ENCODE assay signal across 16 cellular contexts in the genomic region with DNA sequence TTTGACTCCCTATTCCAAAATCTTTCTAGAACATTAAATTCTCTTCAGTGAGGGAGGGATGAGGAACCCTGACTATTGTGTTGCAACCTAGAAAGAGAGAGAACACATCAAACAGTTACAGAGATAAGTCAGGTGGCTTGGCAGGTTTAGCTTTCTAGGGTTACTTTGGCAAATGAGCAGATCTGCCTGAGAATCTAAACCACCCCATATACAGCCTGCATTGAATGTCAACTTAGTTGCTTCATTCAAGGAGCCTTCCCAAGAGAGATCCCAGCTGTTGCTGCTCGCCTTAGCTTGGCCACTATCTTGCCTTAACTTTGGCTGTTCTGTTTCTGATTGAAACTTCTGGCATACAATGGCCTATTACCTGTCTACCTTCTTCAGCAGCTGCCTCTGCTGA.
DNase-seq lines count a peak whose midpoint lies in the region; TF ChIP-seq lines count a peak whose summit lies in the region.
"Had no signal": no experiment of that assay in that cellular context is flagged by ENCODE, and none has a peak within 500 bp of the region (broad histone marks: within the 10 kb centered on the region; RNA-seq: fewer than 3 reads in every experiment).

No MANE protein-coding gene starts in this region.

- no peak overlapping the region for H3K27ac ChIP-seq in osteoblast (ENCODE audit: low read depth, low read length)
- no peak overlapping the region for H3K27ac ChIP-seq in thyroid gland
- H3K27ac ChIP-seq: SK-N-MC had no signal

- peak; percentile 30 for DNase-seq in NCI-H2171 treated with DMSO at 0.1 percent for 48 hours (lab: John Stamatoyannopoulos, UW)
- no peak for DNase-seq in NCI-H2171 (lab: John Stamatoyannopoulos, UW)
- DNase-seq in LHCN-M2 (ENCODE audit: low read depth): peak; percentile 46
- peak; percentile 68 for DNase-seq in fibroblast of villous mesenchyme (ENCODE audit: low read depth)
- peak; percentile 14 for DNase-seq in osteoblast (ENCODE audit: insufficient read length, low spot score, missing footprints)
- DNase-seq in thyroid gland: no peak
- no peak for DNase-seq in SW 1271 (lab: John Stamatoyannopoulos, UW)
- DNase-seq in NCI-H1048 (lab: John Stamatoyannopoulos, UW): no peak
- DNase-seq: 8988T, C1 segment of cervical spinal cord, DMS153, GOT3, Kasumi-1, NCI-H187 treated with DMSO at 0.1 percent for 48 hours, NCI-H774 had no signal

- no peak overlapping the region for H3K4me3 ChIP-seq in fibroblast of villous mesenchyme (ENCODE audit: low read depth, low read length)
- H3K4me3 ChIP-seq in osteoblast (ENCODE audit: insufficient read depth, low read length): no peak overlapping the region
- H3K4me3 ChIP-seq in thyroid gland (replicated peaks in 1 of 3): no peak overlapping the region
- H3K4me3 ChIP-seq: SK-N-MC had no signal

- H3K79me2 ChIP-seq in osteoblast (ENCODE audit: insufficient read depth, low read length): no peaks in the 10 kb centered on the region

- H3K4me1 ChIP-seq in osteoblast (ENCODE audit: insufficient read depth, low read length) (peaks cover 13% of the 10 kb centered on the region), thyroid gland (no peaks in the 10 kb centered on the region)

- H2AFZ ChIP-seq in osteoblast (ENCODE audit: low read length): no peak overlapping the region

- H3K9me3 ChIP-seq in osteoblast (ENCODE audit: low read depth, low read length) (no peaks in the 10 kb centered on the region), thyroid gland (no peaks in the 10 kb centered on the region)

- WGBS in thyroid gland, 2 donors: 70 to 83% methylated on average over 1 of the region's 1 CpG

- TF ChIP-seq CTCF in fibroblast of villous mesenchyme (IDR thresholded peaks at IDR 0.05; ENCODE audit: insufficient read depth, low read depth, low read length) (no peak), osteoblast (IDR thresholded peaks at IDR 0.05; ENCODE audit: extremely low read depth, low read depth, low read length) (no peak), thyroid gland (IDR thresholded peaks at IDR 0.05) (no peak)

- TF ChIP-seq POLR2A in thyroid gland (IDR thresholded peaks at IDR 0.05): no peak

- H3K4me2 ChIP-seq in osteoblast (ENCODE audit: insufficient read depth, low read length): no peak overlapping the region

- H4K20me1 ChIP-seq in osteoblast (ENCODE audit: insufficient read depth, low read length): no peaks in the 10 kb centered on the region

- H3K27me3 ChIP-seq in osteoblast (ENCODE audit: insufficient read depth, low read length) (no peaks in the 10 kb centered on the region), thyroid gland (no peaks in the 10 kb centered on the region)

- no peaks in the 10 kb centered on the region for H3K36me3 ChIP-seq in osteoblast (ENCODE audit: insufficient read depth, low read length)
- no peaks in the 10 kb centered on the region for H3K36me3 ChIP-seq in thyroid gland

- intact Hi-C loops in thyroid gland (cut with DNase I): no loop called here

Comparison
In these comparisons a context has a peak if more than half of its experiments do, and no peak if none do; other contexts are left out.
1. DNase-seq: peak in NCI-H2171 treated with DMSO at 0.1 percent for 48 hours (single experiment), LHCN-M2 (single experiment), fibroblast of villous mesenchyme (single experiment) and osteoblast (single experiment); none in NCI-H2171 (single experiment), thyroid gland (0 of 2), SW 1271 (0 of 2) and NCI-H1048 (single experiment).